In genomic region chr16:24653725-24654124, GRCh38 we compare ENCODE assay signal across 23 cellular contexts.
DNase-seq lines count a peak whose midpoint lies in the region; ATAC-seq and TF ChIP-seq lines count a peak whose summit lies in the region.
"Had no signal": no experiment of that assay in that cellular context is flagged by ENCODE, and none has a peak within 500 bp of the region (broad histone marks: within the 10 kb centered on the region; RNA-seq: fewer than 3 reads in every experiment).

No MANE protein-coding gene starts in this region.

- H3K27ac ChIP-seq in IMR-90 (ENCODE audit: insufficient read depth, low read length) (no peak overlapping the region), right lobe of liver (no peak overlapping the region)
- H3K27ac ChIP-seq: 22Rv1, BLaER1 had no signal

- TF ChIP-seq RAD21 in IMR-90 (IDR thresholded peaks at IDR 0.05; ENCODE audit: low read length) = no peak

- no peak overlapping the region for H4K5ac ChIP-seq in IMR-90 (ENCODE audit: low read depth, low read length)

- TF ChIP-seq CTCF in IMR-90 (conservative IDR thresholded peaks at IDR 0.05; ENCODE audit: low read depth, low read length) (no peak), right lobe of liver (IDR thresholded peaks at IDR 0.05) (no peak)

- H3K4me3 ChIP-seq in IMR-90 (ENCODE audit: insufficient read depth, low read depth, low read length) (no peak overlapping the region), right lobe of liver (no peak overlapping the region)
- H3K4me3 ChIP-seq: BLaER1, GM12878 had no signal

- H4K8ac ChIP-seq in IMR-90 (ENCODE audit: low read depth in 2 of 2, low read length in 2 of 2) = no peak overlapping the region

- no peaks in the 10 kb centered on the region for H3K36me3 ChIP-seq in IMR-90 (ENCODE audit: control insufficient read depth, insufficient read depth, low read length)
- H3K36me3 ChIP-seq in right lobe of liver = no peaks in the 10 kb centered on the region
- H3K36me3 ChIP-seq: BE2C, BLaER1 had no signal

- no peak overlapping the region for H2BK15ac ChIP-seq in IMR-90 (ENCODE audit: low read depth, low read length)

- no peaks in the 10 kb centered on the region for H3K27me3 ChIP-seq in IMR-90 (ENCODE audit: control insufficient read depth, insufficient read depth, low read length)
- H3K27me3 ChIP-seq in right lobe of liver = no peaks in the 10 kb centered on the region
- H3K27me3 ChIP-seq: BE2C, BLaER1 had no signal

- no peak for ATAC-seq in IMR-90 (ENCODE audit: low read depth)
- peak; percentile 57 for ATAC-seq in left lobe of liver
- peak in 3 of 4 donors; percentile 38 to 61 (median 38) for ATAC-seq in right lobe of liver
- ATAC-seq in GM21390 (IDR thresholded peaks at IDR 0.05; ENCODE audit: unreplicated experiment) = no peak
- ATAC-seq: GM12878 had no signal

- no peaks in the 10 kb centered on the region for H3K9me1 ChIP-seq in IMR-90 (ENCODE audit: insufficient read depth, low read length)

- intact Hi-C loops in IMR-90 (cut with micrococcal nuclease) (no loop called here), right lobe of liver (cut with DNase I) (no loop called here)

- H4K91ac ChIP-seq in IMR-90 (ENCODE audit: insufficient read depth, low read depth, low read length) = no peak overlapping the region

- no peak overlapping the region for H3K56ac ChIP-seq in IMR-90 (ENCODE audit: extremely low read depth, insufficient read depth, low read length)

- H2AK9ac ChIP-seq in IMR-90 (replicated peaks; ENCODE audit: low read depth, low read length, poor library complexity) = no peak overlapping the region

- no peak overlapping the region for H3K23ac ChIP-seq in IMR-90 (ENCODE audit: low read depth, low read length)

- H2BK20ac ChIP-seq in IMR-90 (ENCODE audit: low read depth, low read length) = peak overlapping the region; percentile 20; the same call in 1 of the 2 replicates

- TF ChIP-seq POLR2A in IMR-90 (IDR thresholded peaks at IDR 0.05; ENCODE audit: low read depth, low read length) = no peak
- no peak for TF ChIP-seq POLR2A in right lobe of liver (IDR thresholded peaks at IDR 0.05)

- no peaks in the 10 kb centered on the region for H3K79me1 ChIP-seq in IMR-90 (ENCODE audit: low read depth in 1 of 2, low read length in 2 of 2)

- CTCF ChIA-PET in IMR-90 (lab: Yijun Ruan, JAX) = no interaction called here

- no peak overlapping the region for H3K9ac ChIP-seq in IMR-90 (ENCODE audit: low read depth, low read length)
- H3K9ac ChIP-seq: BLaER1 had no signal

- POLR2A ChIA-PET in IMR-90 (lab: Charles Lee; ENCODE audit: unreplicated experiment) = no interaction called here

- no peak overlapping the region for H2AK5ac ChIP-seq in IMR-90 (ENCODE audit: low read depth, low read length)

- DNase-seq in IMR-90 (no peak), left lobe of liver (ENCODE audit: low spot score) (no peak), right lobe of liver (no peak), A172 (ENCODE audit: low spot score) (no peak), middle frontal gyrus (ENCODE audit: extremely low spot score, low spot score) (no peak)
- DNase-seq: ACHN; BE2C; C1 segment of cervical spinal cord; CD4-positive, alpha-beta memory T cell; CD4-positive, CD25-positive, alpha-beta regulatory T cell; CD8-positive, alpha-beta memory T cell; COR-L47; DMS 273 treated with DMSO at 0.1 percent for 48 hours; DMS153; DMS53; DMS79; DND-41; EL; GDM1 had no signal

- no peak overlapping the region for H3K4me2 ChIP-seq in IMR-90 (ENCODE audit: low read depth, low read length)
- H3K4me2 ChIP-seq: BLaER1 had no signal

- peak overlapping the region; percentile 13; the same call in 1 of the 2 replicates for H2BK120ac ChIP-seq in IMR-90 (ENCODE audit: low read depth, low read length)

- no peak overlapping the region for H2AFZ ChIP-seq in IMR-90 (replicated peaks; ENCODE audit: low read length, poor library complexity)

- H3K4ac ChIP-seq in IMR-90 (ENCODE audit: low read depth, low read length) = no peak overlapping the region

- H3K9me3 ChIP-seq in IMR-90 (ENCODE audit: control insufficient read depth, insufficient read depth, low read length) = no peaks in the 10 kb centered on the region
- no peaks in the 10 kb centered on the region for H3K9me3 ChIP-seq in right lobe of liver
- H3K9me3 ChIP-seq: BE2C, BLaER1 had no signal

- H3K18ac ChIP-seq in IMR-90 (ENCODE audit: low read depth, low read length) = no peak overlapping the region

- no peaks in the 10 kb centered on the region for H4K20me1 ChIP-seq in IMR-90 (ENCODE audit: insufficient read depth, low read length)
- H4K20me1 ChIP-seq: BLaER1 had no signal

- WGBS in IMR-90 (ENCODE audit: extremely low coverage in 2 of 2, insufficient read length in 1 of 2), 2 experiments = no CpG with 5 or more reads among the region's 4 CpGs
- WGBS in right lobe of liver (ENCODE audit: insufficient coverage, low coverage, low lambda C conversion rate, missing lambda C conversion rate) = 48% methylated on average over 4 of the region's 4 CpGs

- no peak overlapping the region for H3K14ac ChIP-seq in IMR-90 (replicated peaks; ENCODE audit: low read depth, low read length)

- dilution Hi-C loops in IMR-90 (cut with HindIII; ENCODE audit: low sequenced_read_pairs, unreplicated experiment) = no loop called here

- no peak overlapping the region for H2BK5ac ChIP-seq in IMR-90 (ENCODE audit: low read depth, low read length, poor library complexity, severe bottlenecking)

- in situ Hi-C loops in IMR-90 (cut with MboI; ENCODE audit: low sequenced_read_pairs) = no loop called here

- BruUV-seq in IMR-90 (replicated peaks; lab: Mats Ljungman, UMichigan) = no TSS peak

- H3K4me1 ChIP-seq in IMR-90 (ENCODE audit: control insufficient read depth, insufficient read depth, low read length) = peaks cover 8% of the 10 kb centered on the region
- H3K4me1 ChIP-seq in right lobe of liver = no peaks in the 10 kb centered on the region
- H3K4me1 ChIP-seq: BE2C, BLaER1 had no signal

TF ChIP-seq in IMR-90, 13 proteins besides CTCF, POLR2A, EP300 and RAD21:
- TF ChIP-seq NFE2L2 (IDR thresholded peaks at IDR 0.05; ENCODE audit: low read depth, low read length) (no peak), MAFK (IDR thresholded peaks at IDR 0.05; ENCODE audit: low read depth, low read length) (no peak), CHD1 (IDR thresholded peaks at IDR 0.05; ENCODE audit: low read depth, low read length) (no peak), RFX5 (IDR thresholded peaks at IDR 0.05; ENCODE audit: low read depth, low read length) (no peak), MXI1 (IDR thresholded peaks at IDR 0.05; ENCODE audit: borderline replicate concordance, low read depth, low read length) (no peak), FOS (IDR thresholded peaks at IDR 0.05; ENCODE audit: low read depth, low read length) (no peak), RCOR1 (IDR thresholded peaks at IDR 0.05; ENCODE audit: insufficient replicate concordance, low read length) (no peak), ELK1 (IDR thresholded peaks at IDR 0.05; ENCODE audit: borderline replicate concordance, low read depth, low read length) (no peak), USF2 (IDR thresholded peaks at IDR 0.05; ENCODE audit: low read depth, low read length) (no peak), SMC3 (IDR thresholded peaks at IDR 0.05; ENCODE audit: low read depth, low read length) (no peak), MAZ (IDR thresholded peaks at IDR 0.05; ENCODE audit: borderline replicate concordance, low read depth, low read length) (no peak), BHLHE40 (IDR thresholded peaks at IDR 0.05; ENCODE audit: low read depth, low read length) (no peak), CEBPB (IDR thresholded peaks at IDR 0.05; ENCODE audit: low read depth, low read length) (no peak)

Comparison
In these comparisons a context has a peak if more than half of its experiments do, and no peak if none do; other contexts are left out.
1. ATAC-seq: peak in left lobe of liver (single experiment) and right lobe of liver (3 of 4); none in IMR-90 (single experiment) and GM21390 (single experiment).